In genomic region chr12:121801601-121802484, GRCh38 we compare ENCODE assay signal across 8 cellular contexts. TPM values are rescaled to one million over a fixed set of nuclear protein-coding genes. Genes with fewer than 3 reads are reported as not detected.
A peak's percentile ranks its signal among the peaks of the same experiment; 100 is the strongest.
DNase-seq lines count a peak whose midpoint lies in the region; ATAC-seq, FAIRE-seq and TF ChIP-seq lines count a peak whose summit lies in the region.

No MANE protein-coding gene starts in this region.

- H3K36me3 ChIP-seq in pancreas = no peaks in the 10 kb centered on the region

- 3 to 5% methylated on average over 18 of the region's 18 CpGs for WGBS in pancreas, 2 donors

- H3K9me3 Mint-ChIP-seq in activated T-helper 17 cell treated with anti-CD3 and anti-CD28 coated beads, Interleukin-2, amount 50 U/mL, for 72 hours = no peaks in the 10 kb centered on the region

- H3K4me3 ChIP-seq in pancreas = peak overlapping the region; percentile 51 to 85 (median 66)

- H3K27ac ChIP-seq in foreskin keratinocyte (peak overlapping the region; percentile 95), pancreas (peak overlapping the region; percentile 98 to 100 (median 100))

- ATAC-seq in activated T-helper 17 cell treated with anti-CD3 and anti-CD28 coated beads, Interleukin-2, amount 50 U/mL, for 72 hours (replicated peaks) = no peak
- no peak for ATAC-seq in foreskin keratinocyte
- no peak for ATAC-seq in pancreas

- FAIRE-seq in pancreas (lab: Jason Lieb, UNC) = no peak

- peaks cover 77% of the 10 kb centered on the region for H3K36me3 Mint-ChIP-seq in activated T-helper 17 cell treated with anti-CD3 and anti-CD28 coated beads, Interleukin-2, amount 50 U/mL, for 72 hours (ENCODE audit: low read depth)

- DNase-seq in NCI-H2107 treated with DMSO at 0.1 percent for 48 hours (lab: John Stamatoyannopoulos, UW; ENCODE audit: unreplicated experiment) (peak; percentile 87), NCI-H2107 (lab: John Stamatoyannopoulos, UW) (no peak), NCI-H526 treated with DMSO at 0.1 percent for 48 hours (lab: John Stamatoyannopoulos, UW) (peak; percentile 62), foreskin keratinocyte (peak in 1 of 2 donors; percentile 61), pancreas (peak in 2 of 6 donors; percentile 17 to 21), NCI-H226 (no peak), 8988T (no peak)

- H3K4me3 Mint-ChIP-seq in activated T-helper 17 cell treated with anti-CD3 and anti-CD28 coated beads, Interleukin-2, amount 50 U/mL, for 72 hours = peak overlapping the region; percentile 92

- no peaks in the 10 kb centered on the region for H3K27me3 ChIP-seq in foreskin keratinocyte
- no peaks in the 10 kb centered on the region for H3K27me3 ChIP-seq in pancreas

- intact Hi-C loops in pancreas (cut with DNase I) = no loop called here

- no peaks in the 10 kb centered on the region for H3K9me3 ChIP-seq in pancreas

- H3K4me1 Mint-ChIP-seq in activated T-helper 17 cell treated with anti-CD3 and anti-CD28 coated beads, Interleukin-2, amount 50 U/mL, for 72 hours = peaks cover 17% of the 10 kb centered on the region

- H3K27me3 Mint-ChIP-seq in activated T-helper 17 cell treated with anti-CD3 and anti-CD28 coated beads, Interleukin-2, amount 50 U/mL, for 72 hours = no peaks in the 10 kb centered on the region

- TF ChIP-seq CTCF in foreskin keratinocyte (conservative IDR thresholded peaks at IDR 0.05) (no peak), pancreas (IDR thresholded peaks at IDR 0.05) (no peak)

- peak overlapping the region; percentile 96 for H3K27ac Mint-ChIP-seq in activated T-helper 17 cell treated with anti-CD3 and anti-CD28 coated beads, Interleukin-2, amount 50 U/mL, for 72 hours

- H3K4me1 ChIP-seq in foreskin keratinocyte (peaks cover 28% of the 10 kb centered on the region), pancreas (peaks cover 15 to 27% (median 20%) of the 10 kb centered on the region in 3 donors)

RNA-seq across cellular contexts. Expression of gene SETD1B, which starts 2.0 kb away (rescaled TPM):
- total RNA-seq in activated T-helper 17 cell treated with anti-CD3 and anti-CD28 coated beads, Interleukin-2, amount 50 U/mL, for 72 hours = 10 to 100 TPM; 14.7 to 23.4 TPM
- 5.5 and 6.1 TPM in 2 replicates for total RNA-seq in foreskin keratinocyte
- polyA plus RNA-seq in foreskin keratinocyte = 2.2 and 2.6 TPM in 2 replicates
- 10 to 100 TPM; 10.5 to 16.3 (median 12.2) TPM for total RNA-seq in pancreas
- polyA plus RNA-seq in pancreas = 10 to 100 TPM in 1 of 2 donors, 1 to 10 TPM in 1; 9.2 to 18.5 TPM

RNA-seq across cellular contexts. Expression of gene RHOF, which starts 8.4 kb away (rescaled TPM):
- total RNA-seq in activated T-helper 17 cell treated with anti-CD3 and anti-CD28 coated beads, Interleukin-2, amount 50 U/mL, for 72 hours = 100 to 1,000 TPM; 103 to 123 TPM
- total RNA-seq in foreskin keratinocyte (5.0 and 5.5 TPM in 2 replicates), pancreas (10 to 100 TPM in 1 of 6 donors, 1 to 10 TPM in 5; 3.6 to 12.6 (median 4.9) TPM)
- polyA plus RNA-seq in foreskin keratinocyte (4.8 and 6.0 TPM in 2 replicates), pancreas (1 to 10 TPM; 2.8 to 5.6 TPM)

RNA-seq across cellular contexts. Expression of gene HPD, which starts 56.8 kb away (rescaled TPM):
- total RNA-seq in activated T-helper 17 cell treated with anti-CD3 and anti-CD28 coated beads, Interleukin-2, amount 50 U/mL, for 72 hours = not detected
- total RNA-seq in foreskin keratinocyte (not detected in 2 replicates), pancreas (1 to 10 TPM in 5 of 6 donors, under 1 TPM in 1; 0.71 to 3.0 (median 1.9) TPM)
- polyA plus RNA-seq in foreskin keratinocyte (not detected in 2 replicates), pancreas (1 to 10 TPM; 2.8 to 3.9 TPM)

Comparison
In these comparisons a context has a peak if more than half of its experiments do, and no peak if none do; other contexts are left out.
1. DNase-seq: peak in NCI-H2107 treated with DMSO at 0.1 percent for 48 hours (single experiment) and NCI-H526 treated with DMSO at 0.1 percent for 48 hours (single experiment); none in NCI-H2107 (single experiment), NCI-H226 (single experiment) and 8988T (single experiment).
2. RNA of gene RHOF, which starts 8.4 kb away (total RNA-seq): 103 to 123 TPM in activated T-helper 17 cell treated with anti-CD3 and anti-CD28 coated beads, Interleukin-2, amount 50 U/mL, for 72 hours; 3.6 to 12.6 TPM in pancreas and 5.0 to 5.5 TPM in foreskin keratinocyte; every median in the first group is over 4 times any median in the second.